In genomic region chrX:136755411-136755810, GRCh38 we compare ENCODE assay signal across 1 cellular context.
TF ChIP-seq lines count a peak whose summit lies in the region.

No MANE protein-coding gene starts in this region.

TF ChIP-seq in GM23338, 12 proteins besides CTCF, POLR2A, EP300 and RAD21 (continued from another document):
- TF ChIP-seq, protein P1, sequence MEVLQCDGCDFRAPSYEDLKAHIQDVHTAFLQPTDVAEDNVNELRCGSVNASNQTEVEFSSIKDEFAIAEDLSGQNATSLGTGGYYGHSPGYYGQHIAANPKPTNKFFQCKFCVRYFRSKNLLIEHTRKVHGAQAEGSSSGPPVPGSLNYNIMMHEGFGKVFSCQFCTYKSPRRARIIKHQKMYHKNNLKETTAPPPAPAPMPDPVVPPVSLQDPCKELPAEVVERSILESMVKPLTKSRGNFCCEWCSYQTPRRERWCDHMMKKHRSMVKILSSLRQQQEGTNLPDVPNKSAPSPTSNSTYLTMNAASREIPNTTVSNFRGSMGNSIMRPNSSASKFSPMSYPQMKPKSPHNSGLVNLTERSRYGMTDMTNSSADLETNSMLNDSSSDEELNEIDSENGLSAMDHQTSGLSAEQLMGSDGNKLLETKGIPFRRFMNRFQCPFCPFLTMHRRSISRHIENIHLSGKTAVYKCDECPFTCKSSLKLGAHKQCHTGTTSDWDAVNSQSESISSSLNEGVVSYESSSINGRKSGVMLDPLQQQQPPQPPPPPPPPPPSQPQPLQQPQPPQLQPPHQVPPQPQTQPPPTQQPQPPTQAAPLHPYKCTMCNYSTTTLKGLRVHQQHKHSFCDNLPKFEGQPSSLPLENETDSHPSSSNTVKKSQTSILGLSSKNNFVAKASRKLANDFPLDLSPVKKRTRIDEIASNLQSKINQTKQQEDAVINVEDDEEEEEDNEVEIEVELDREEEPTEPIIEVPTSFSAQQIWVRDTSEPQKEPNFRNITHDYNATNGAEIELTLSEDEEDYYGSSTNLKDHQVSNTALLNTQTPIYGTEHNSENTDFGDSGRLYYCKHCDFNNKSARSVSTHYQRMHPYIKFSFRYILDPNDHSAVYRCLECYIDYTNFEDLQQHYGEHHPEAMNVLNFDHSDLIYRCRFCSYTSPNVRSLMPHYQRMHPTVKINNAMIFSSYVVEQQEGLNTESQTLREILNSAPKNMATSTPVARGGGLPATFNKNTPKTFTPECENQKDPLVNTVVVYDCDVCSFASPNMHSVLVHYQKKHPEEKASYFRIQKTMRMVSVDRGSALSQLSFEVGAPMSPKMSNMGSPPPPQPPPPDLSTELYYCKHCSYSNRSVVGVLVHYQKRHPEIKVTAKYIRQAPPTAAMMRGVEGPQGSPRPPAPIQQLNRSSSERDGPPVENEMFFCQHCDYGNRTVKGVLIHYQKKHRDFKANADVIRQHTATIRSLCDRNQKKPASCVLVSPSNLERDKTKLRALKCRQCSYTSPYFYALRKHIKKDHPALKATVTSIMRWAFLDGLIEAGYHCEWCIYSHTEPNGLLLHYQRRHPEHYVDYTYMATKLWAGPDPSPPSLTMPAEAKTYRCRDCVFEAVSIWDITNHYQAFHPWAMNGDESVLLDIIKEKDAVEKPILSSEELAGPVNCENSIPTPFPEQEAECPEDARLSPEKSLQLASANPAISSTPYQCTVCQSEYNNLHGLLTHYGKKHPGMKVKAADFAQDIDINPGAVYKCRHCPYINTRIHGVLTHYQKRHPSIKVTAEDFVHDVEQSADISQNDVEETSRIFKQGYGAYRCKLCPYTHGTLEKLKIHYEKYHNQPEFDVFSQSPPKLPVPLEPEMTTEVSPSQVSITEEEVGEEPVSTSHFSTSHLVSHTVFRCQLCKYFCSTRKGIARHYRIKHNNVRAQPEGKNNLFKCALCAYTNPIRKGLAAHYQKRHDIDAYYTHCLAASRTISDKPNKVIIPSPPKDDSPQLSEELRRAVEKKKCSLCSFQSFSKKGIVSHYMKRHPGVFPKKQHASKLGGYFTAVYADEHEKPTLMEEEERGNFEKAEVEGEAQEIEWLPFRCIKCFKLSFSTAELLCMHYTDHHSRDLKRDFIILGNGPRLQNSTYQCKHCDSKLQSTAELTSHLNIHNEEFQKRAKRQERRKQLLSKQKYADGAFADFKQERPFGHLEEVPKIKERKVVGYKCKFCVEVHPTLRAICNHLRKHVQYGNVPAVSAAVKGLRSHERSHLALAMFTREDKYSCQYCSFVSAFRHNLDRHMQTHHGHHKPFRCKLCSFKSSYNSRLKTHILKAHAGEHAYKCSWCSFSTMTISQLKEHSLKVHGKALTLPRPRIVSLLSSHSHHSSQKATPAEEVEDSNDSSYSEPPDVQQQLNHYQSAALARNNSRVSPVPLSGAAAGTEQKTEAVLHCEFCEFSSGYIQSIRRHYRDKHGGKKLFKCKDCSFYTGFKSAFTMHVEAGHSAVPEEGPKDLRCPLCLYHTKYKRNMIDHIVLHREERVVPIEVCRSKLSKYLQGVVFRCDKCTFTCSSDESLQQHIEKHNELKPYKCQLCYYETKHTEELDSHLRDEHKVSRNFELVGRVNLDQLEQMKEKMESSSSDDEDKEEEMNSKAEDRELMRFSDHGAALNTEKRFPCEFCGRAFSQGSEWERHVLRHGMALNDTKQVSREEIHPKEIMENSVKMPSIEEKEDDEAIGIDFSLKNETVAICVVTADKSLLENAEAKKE (CRISPR knock-in tag; IDR thresholded peaks at IDR 0.05): no peak
- TF ChIP-seq STAT1 (IDR thresholded peaks at IDR 0.05; ENCODE audit: unreplicated experiment): no peak
- no peak for TF ChIP-seq ZNF331 (CRISPR knock-in tag; IDR thresholded peaks at IDR 0.05; ENCODE audit: low read depth)
- no peak for TF ChIP-seq CREB1 (CRISPR knock-in tag; IDR thresholded peaks at IDR 0.05; ENCODE audit: low read depth)
- no peak for TF ChIP-seq ETS1 (IDR thresholded peaks at IDR 0.05)
- no peak for TF ChIP-seq JUNB (IDR thresholded peaks at IDR 0.05; ENCODE audit: unreplicated experiment)
- no peak for TF ChIP-seq EZH2 (IDR thresholded peaks at IDR 0.05; ENCODE audit: low read depth, unreplicated experiment)
- TF ChIP-seq ZNF114 (CRISPR knock-in tag; IDR thresholded peaks at IDR 0.05): no peak
- TF ChIP-seq NANOG (IDR thresholded peaks at IDR 0.05; ENCODE audit: borderline replicate concordance): no peak
